26 cellular contexts compared by ENCODE assay signal in the genomic region with DNA sequence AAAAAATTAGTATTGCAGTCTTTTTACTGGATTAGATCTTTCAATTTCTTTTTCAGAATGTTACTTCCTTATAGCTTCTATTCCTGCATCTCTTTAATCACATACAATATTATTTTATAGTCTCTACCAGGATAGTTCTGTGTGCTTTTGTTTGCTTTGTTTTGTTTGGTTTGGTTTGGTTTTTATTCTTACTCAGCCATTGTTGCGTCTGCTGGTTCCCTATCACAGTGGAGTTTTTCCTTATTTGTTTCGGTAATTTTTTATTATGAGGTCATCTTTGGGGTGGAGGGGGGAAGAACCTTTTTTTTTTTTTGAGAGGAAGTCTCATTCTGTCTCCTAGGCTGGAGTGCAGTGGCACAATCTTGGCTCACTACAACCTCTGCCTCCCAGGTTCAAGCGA. TPM values are rescaled to one million over a fixed set of nuclear protein-coding genes. Genes with fewer than 3 reads are reported as not detected.
A peak's percentile ranks its signal among the peaks of the same experiment; 100 is the strongest.
DNase-seq lines count a peak whose midpoint lies in the region; ATAC-seq, FAIRE-seq and TF ChIP-seq lines count a peak whose summit lies in the region.
"Had no signal": no experiment of that assay in that cellular context is flagged by ENCODE, and none has a peak within 500 bp of the region (broad histone marks: within the 10 kb centered on the region; RNA-seq: fewer than 3 reads in every experiment).

No MANE protein-coding gene starts in this region.

- no peak for FAIRE-seq in HepG2 (lab: Jason Lieb, UNC)
- FAIRE-seq: GM12878, K562 had no signal

- CTCF ChIA-PET in PC-3 (lab: Charles Lee) = interaction anchor here (0.5 to 1.3 kb wide), 3 partner anchors 9 to 50 kb away, joined by 3 to 11 read pairs (median 7); a partner anchor contains a TSS
- CTCF ChIA-PET in HepG2 (lab: Yijun Ruan, JAX; ENCODE audit: low intra/inter-chr PET ratio, low total read pairs) = no interaction called here
- CTCF ChIA-PET in T-cell (lab: Charles Lee) = interaction anchor here in 1 of 2 donors (0.8 kb wide), 1 partner anchor 433 kb away, joined by 3 read pairs; no protein-coding TSS in a partner anchor

- H2AFZ ChIP-seq in PC-3 (ENCODE audit: low read length) (no peak overlapping the region), HepG2 (ENCODE audit: low read length) (no peak overlapping the region)

- TF ChIP-seq CTCF in PC-3 (conservative IDR thresholded peaks at IDR 0.05; ENCODE audit: low read depth, low read length) (no peak), HepG2 (CRISPR knock-in tag; IDR thresholded peaks at IDR 0.05) (no peak), transverse colon (IDR thresholded peaks at IDR 0.05) (no peak)

- BruUV-seq in PC-3 (replicated peaks; lab: Mats Ljungman, UMichigan) (no TSS peak), HepG2 (replicated peaks; lab: Mats Ljungman, UMichigan) (no TSS peak)

- intact Hi-C loops in PC-3 (cut with micrococcal nuclease) = loop anchor here (1.0 kb wide), 1 partner anchor 9 kb away; no protein-coding TSS in a partner anchor
- intact Hi-C loops in HepG2 (cut with micrococcal nuclease; ENCODE audit: unreplicated experiment) = no loop called here
- intact Hi-C loops in transverse colon (cut with DNase I; ENCODE audit: low total_unique reads) = no loop called here

- peak overlapping the region; percentile 33; the same call in 1 of the 2 replicates for H3K4me2 ChIP-seq in PC-3 (ENCODE audit: low read length)
- no peak overlapping the region for H3K4me2 ChIP-seq in HepG2 (ENCODE audit: low read depth, low read length)

- H3K9me3 ChIP-seq in PC-3 (ENCODE audit: low read length) (no peaks in the 10 kb centered on the region), HepG2 (ENCODE audit: low read length) (no peaks in the 10 kb centered on the region), transverse colon (no peaks in the 10 kb centered on the region)

- H3K9me3 Mint-ChIP-seq in T-cell = no peaks in the 10 kb centered on the region
- H3K9me3 Mint-ChIP-seq: HFFc6 had no signal

- no peaks in the 10 kb centered on the region for H3K27me3 ChIP-seq in PC-3 (ENCODE audit: low read length)
- no peaks in the 10 kb centered on the region for H3K27me3 ChIP-seq in HepG2 (ENCODE audit: control insufficient read depth in 1 of 2, insufficient read depth in 2 of 2, low read length in 2 of 2)
- H3K27me3 ChIP-seq in transverse colon = no peaks in the 10 kb centered on the region

- peaks cover 9 to 10% of the 10 kb centered on the region in 2 donors for H3K27me3 Mint-ChIP-seq in T-cell

- TF ChIP-seq POLR2A in HepG2 (IDR thresholded peaks at IDR 0.05; ENCODE audit: insufficient read depth in 1 of 2, low read depth in 2 of 2, low read length in 2 of 2) (no peak), transverse colon (IDR thresholded peaks at IDR 0.05) (no peak)

- H3K4me3 ChIP-seq in PC-3 (ENCODE audit: low read length) (no peak overlapping the region), HepG2 (replicated peaks in 1 of 3; ENCODE audit: insufficient read depth in 1 of 3, low read depth in 2 of 3, low read length in 3 of 3) (no peak overlapping the region), transverse colon (no peak overlapping the region)
- H3K4me3 ChIP-seq: GM12878, K562 had no signal

- no peak overlapping the region for H3K4me3 Mint-ChIP-seq in T-cell
- H3K4me3 Mint-ChIP-seq: CD8-positive, alpha-beta memory T cell; HFFc6 had no signal

- TF ChIP-seq EP300 in HepG2 (IDR thresholded peaks at IDR 0.05; ENCODE audit: low read depth in 2 of 2, low read length in 2 of 2) = no peak
- TF ChIP-seq EP300 in HepG2 (CRISPR knock-in tag; IDR thresholded peaks at IDR 0.05; ENCODE audit: borderline replicate concordance) = no peak
- no peak for TF ChIP-seq EP300 in transverse colon (IDR thresholded peaks at IDR 0.05; ENCODE audit: low read depth)

- in situ Hi-C loops in HepG2 (cut with HindIII; ENCODE audit: extremely low pct_ligation_motif_present, low pct_unique_long_range_greater_than_20kb) = no loop called here
- in situ Hi-C loops in transverse colon (cut with MboI; ENCODE audit: low pct_ligation_motif_present in 1 of 4, low pct_unique_long_range_greater_than_20kb in 1 of 4, low sequenced_read_pairs in 3 of 4) = loop anchor here in 3 of 4 donors (10.0 to 25.0 kb wide), 2 partner anchors 115 to 123 kb away; a partner anchor contains a TSS

- WGBS in HepG2 (ENCODE audit: low lambda C conversion rate) = 43% methylated on average over 3 of the region's 3 CpGs
- 55 to 61% methylated on average over 2 to 3 of the region's 3 CpGs for WGBS in transverse colon (ENCODE audit: low coverage in 1 of 2), 2 donors

- H3K4me1 ChIP-seq in PC-3 (ENCODE audit: insufficient read depth, low read length) (peaks cover 16% of the 10 kb centered on the region), HepG2 (ENCODE audit: insufficient read depth, low read length) (peaks cover 45% of the 10 kb centered on the region), transverse colon (peaks cover 0 to 14% (median 5%) of the 10 kb centered on the region in 4 donors)

- no peak for TF ChIP-seq RAD21 in HepG2 (CRISPR knock-in tag; IDR thresholded peaks at IDR 0.05)

- ATAC-seq in PC-3 = peak; percentile 97
- no peak for ATAC-seq in HepG2
- ATAC-seq in T-cell (replicated peaks in 1 of 4) = no peak
- ATAC-seq in HG03039 (IDR thresholded peaks at IDR 0.05; ENCODE audit: unreplicated experiment) = no peak
- ATAC-seq: GM12878, K562, SK-N-SH treated with all-trans-retinoic acid at 6 μM for 48 hours had no signal

- no peaks in the 10 kb centered on the region for H3F3A ChIP-seq in PC-3 (ENCODE audit: low read length, unreplicated experiment)

- peak overlapping the region; percentile 79 for H3K27ac ChIP-seq in PC-3 (ENCODE audit: low read length)
- H3K27ac ChIP-seq in HepG2 (ENCODE audit: extremely low read length, insufficient read depth, low read length) = no peak overlapping the region
- peak overlapping the region; percentile 64 to 72 (median 68) for H3K27ac ChIP-seq in transverse colon
- H3K27ac ChIP-seq: 22Rv1 had no signal

- H4K20me1 ChIP-seq in PC-3 (ENCODE audit: low read length) = no peaks in the 10 kb centered on the region
- H4K20me1 ChIP-seq in HepG2 (ENCODE audit: insufficient read depth, low read length) = no peaks in the 10 kb centered on the region

- no peaks in the 10 kb centered on the region for H3K36me3 Mint-ChIP-seq in T-cell
- H3K36me3 Mint-ChIP-seq: CD8-positive, alpha-beta memory T cell had no signal

- H3K79me2 ChIP-seq in PC-3 (ENCODE audit: low read length) (no peaks in the 10 kb centered on the region), HepG2 (ENCODE audit: insufficient read depth, low read length) (no peaks in the 10 kb centered on the region)

- H3K4me1 Mint-ChIP-seq in T-cell = no peaks in the 10 kb centered on the region
- H3K4me1 Mint-ChIP-seq: CD8-positive, alpha-beta memory T cell had no signal

- no peak overlapping the region for H3K27ac Mint-ChIP-seq in T-cell
- H3K27ac Mint-ChIP-seq: HFFc6 had no signal

- DNase-seq in DMS153 (lab: John Stamatoyannopoulos, UW) = peak; percentile 42
- DNase-seq in DMS153 treated with DMSO at 0.1 percent for 48 hours (lab: John Stamatoyannopoulos, UW; ENCODE audit: unreplicated experiment) = no peak
- DNase-seq in PC-3 = peak; percentile 62
- no peak for DNase-seq in HepG2 (ENCODE audit: low spot score)
- no peak for DNase-seq in transverse colon
- DNase-seq in T-cell = no peak
- DNase-seq in activated CD8-positive, alpha-beta memory T cell treated with anti-CD3 and anti-CD28 coated beads, Interleukin-2, amount 50 U/mL, for 48 hours = no peak
- DNase-seq: AML-193; C1 segment of cervical spinal cord; CD8-positive, alpha-beta memory T cell; DMS79 treated with DMSO at 0.1 percent for 48 hours; H7; HFFc6; NCI-H1092 treated with DMSO at 0.1 percent for 48 hours; NCI-H1436 treated with DMSO at 0.1 percent for 48 hours; NCI-H2081; NCI-H2171 treated with DMSO at 0.1 percent for 48 hours; NCI-H526; OCI-M1; RPMI8226; SHP77 had no signal

- POLR2A ChIA-PET in PC-3 (lab: Charles Lee; ENCODE audit: unreplicated experiment) (interaction anchor here (0.5 to 1.2 kb wide), 4 partner anchors 9 to 32 kb away, joined by 3 to 10 read pairs (median 4); a partner anchor contains a TSS), HepG2 (lab: Yijun Ruan, JAX) (no interaction called here), T-cell (lab: Charles Lee) (interaction anchor here in 1 of 2 donors (0.6 kb wide), 1 partner anchor 17 kb away, joined by 4 read pairs; no protein-coding TSS in a partner anchor)

- no peaks in the 10 kb centered on the region for H3K9me2 ChIP-seq in PC-3 (replicated peaks; ENCODE audit: low read length)

- H3K9ac ChIP-seq in PC-3 (ENCODE audit: low read length) (peak overlapping the region; percentile 50; the same call in 1 of the 2 replicates), HepG2 (ENCODE audit: insufficient read depth, low read depth, low read length) (no peak overlapping the region)

- H3K36me3 ChIP-seq in PC-3 (ENCODE audit: low read depth, low read length) = no peaks in the 10 kb centered on the region
- H3K36me3 ChIP-seq in HepG2 (replicated peaks in 1 of 2; ENCODE audit: control insufficient read depth in 1 of 2, insufficient read depth in 2 of 2, low read length in 2 of 2) = no peaks in the 10 kb centered on the region
- H3K36me3 ChIP-seq in transverse colon = no peaks in the 10 kb centered on the region

RNA-seq across cellular contexts. Expression of a gene that starts 9.0 kb away (rescaled TPM):
- total RNA-seq in PC-3 (2014; rRNA removed) (18.9 and 30.5 TPM in 2 replicates), HepG2 (2016; rRNA removed; fragmentation: Illumina TruSeq; extraction: Trizol) (13.0 and 13.7 TPM in 2 replicates), transverse colon (10 to 100 TPM; 39.8 to 59.8 (median 53.3) TPM), T-cell (1 to 10 TPM in 4 of 5 donors, under 1 TPM in 1; 0.92 to 2.6 (median 1.5) TPM)
- total RNA-seq in HepG2 (2016; cell fraction: cytosol; rRNA removed; fragmentation: Illumina TruSeq; extraction: Trizol; ENCODE audit: low read depth) = 5.5 and 6.3 TPM in 2 replicates
- total RNA-seq in HepG2 (2016; cell fraction: insoluble cytoplasmic fraction; rRNA removed; fragmentation: Illumina TruSeq; extraction: Trizol) = 11.1 and 13.2 TPM in 2 replicates
- 11.9 and 12.9 TPM in 2 replicates for total RNA-seq in HepG2 (2016; cell fraction: membrane; rRNA removed; fragmentation: Illumina TruSeq; extraction: Trizol)
- total RNA-seq in HepG2 (2016; cell fraction: nucleus; rRNA removed; fragmentation: Illumina TruSeq; extraction: Trizol) = 8.6 and 9.2 TPM in 2 replicates
- 21.5 and 23.3 TPM in 2 replicates for polyA plus RNA-seq in HepG2 (2011; rRNA removed)
- 15.8 and 16.8 TPM in 2 replicates for polyA plus RNA-seq in HepG2 (2011; cell fraction: cytosol; rRNA removed)
- 13.8 and 18.8 TPM in 2 replicates for polyA plus RNA-seq in HepG2 (2011; cell fraction: nucleus; rRNA removed)
- 21.3 and 25.8 TPM in 2 replicates for polyA plus RNA-seq in HepG2 (2012)
- 11.6 and 12.1 TPM in 2 replicates for polyA plus RNA-seq in HepG2 (2016; cell fraction: cytosol; fragmentation: Illumina TruSeq; extraction: Trizol; ENCODE audit: low read depth)
- polyA plus RNA-seq in HepG2 (2016; cell fraction: insoluble cytoplasmic fraction; fragmentation: Illumina TruSeq; extraction: Trizol; ENCODE audit: low read depth) = 20.8 and 27.2 TPM in 2 replicates
- polyA plus RNA-seq in HepG2 (2016; cell fraction: membrane; fragmentation: Illumina TruSeq; extraction: Trizol; ENCODE audit: low read depth) = 17.6 and 17.7 TPM in 2 replicates
- polyA plus RNA-seq in HepG2 (2016; cell fraction: nucleus; fragmentation: Illumina TruSeq; extraction: Trizol; ENCODE audit: insufficient read depth, low read depth) = 18.6 and 20.4 TPM in 2 replicates
- polyA minus RNA-seq in HepG2 (2011; rRNA and poly(A)+ RNA removed; ENCODE audit: low replicate concordance) = 16.5 and 17.8 TPM in 2 replicates
- 10.0 and 14.2 TPM in 2 replicates for polyA minus RNA-seq in HepG2 (2011; cell fraction: cytosol; rRNA and poly(A)+ RNA removed)
- polyA minus RNA-seq in HepG2 (2011; cell fraction: nucleus; rRNA and poly(A)+ RNA removed) = 15.8 and 24.1 TPM in 2 replicates

Comparison
In these comparisons a context has a peak if more than half of its experiments do, and no peak if none do; other contexts are left out.
1. DNase-seq: peak in DMS153 (single experiment) and PC-3 (single experiment); none in DMS153 treated with DMSO at 0.1 percent for 48 hours (single experiment), HepG2 (single experiment), transverse colon (single experiment), T-cell (0 of 34) and activated CD8-positive, alpha-beta memory T cell treated with anti-CD3 and anti-CD28 coated beads, Interleukin-2, amount 50 U/mL, for 48 hours (single experiment).